Comparison of ENCODE assay signal across 11 cellular contexts in genomic region chr7:77822269-77822668, GRCh38.
"Had no signal": no experiment of that assay in that cellular context is flagged by ENCODE, and none has a peak within 500 bp of the region (broad histone marks: within the 10 kb centered on the region; RNA-seq: fewer than 3 reads in every experiment).

No MANE protein-coding gene starts in this region.

- H3K27ac Mint-ChIP-seq: activated CD8-positive, alpha-beta T cell treated with anti-CD3 and anti-CD28 coated beads, Interleukin-2, amount 10 ng/mL, durations not matched to agents 7 days and 5 days; activated naive CD4-positive, alpha-beta T cell treated with anti-CD3 and anti-CD28 coated beads for 36 hours; neural progenitor cell; stimulated activated naive CD8-positive, alpha-beta T cell treated with anti-CD3 and anti-CD28 coated beads, Interleukin-15, Interleukin-2, amounts not matched to agents 100 ng/mL and 50 ng/mL, for 24 hours had no signal

- H3K9me3 ChIP-seq: pancreas had no signal

- H3K9ac ChIP-seq: neural progenitor cell had no signal

- H3K27me3 ChIP-seq: adrenal gland, neural progenitor cell, pancreas, upper lobe of right lung had no signal

- H3K36me3 ChIP-seq: adrenal gland, neural progenitor cell, pancreas, upper lobe of right lung had no signal

- DNase-seq: activated CD4-positive, alpha-beta T cell treated with anti-CD3 and anti-CD28 coated beads for 48 hours; activated CD8-positive, alpha-beta T cell treated with anti-CD3 and anti-CD28 coated beads, Interleukin-2, amount 10 ng/mL, durations not matched to agents 7 days and 5 days; activated naive CD4-positive, alpha-beta T cell treated with anti-CD3 and anti-CD28 coated beads for 36 hours; adrenal gland; hippocampal formation; stimulated activated CD4-positive, alpha-beta T cell treated with anti-CD3 and anti-CD28 coated beads, Interleukin-12 subunit alpha, Interleukin-12 subunit beta, amount 100 ng/mL, for 4 hours; upper lobe of right lung had no signal

- H3K27me3 Mint-ChIP-seq: central memory CD8-positive, alpha-beta T cell; stimulated activated naive CD8-positive, alpha-beta T cell treated with anti-CD3 and anti-CD28 coated beads, Interleukin-15, Interleukin-2, amounts not matched to agents 100 ng/mL and 50 ng/mL, for 24 hours had no signal

- H3K4me1 Mint-ChIP-seq: neural progenitor cell had no signal

- H3K4me2 ChIP-seq: neural progenitor cell had no signal

- H3K4me3 ChIP-seq: adrenal gland, neural progenitor cell, pancreas, upper lobe of right lung had no signal

- ATAC-seq: activated CD8-positive, alpha-beta T cell treated with anti-CD3 and anti-CD28 coated beads, Interleukin-2, amount 10 ng/mL, durations not matched to agents 7 days and 5 days; pancreas had no signal

- H3K4me1 ChIP-seq: adrenal gland, neural progenitor cell, pancreas, upper lobe of right lung had no signal

- H3K4me3 Mint-ChIP-seq: activated CD8-positive, alpha-beta T cell treated with anti-CD3 and anti-CD28 coated beads, Interleukin-2, amount 10 ng/mL, durations not matched to agents 7 days and 5 days; activated naive CD4-positive, alpha-beta T cell treated with anti-CD3 and anti-CD28 coated beads for 36 hours; central memory CD8-positive, alpha-beta T cell; neural progenitor cell; stimulated activated naive CD8-positive, alpha-beta T cell treated with anti-CD3 and anti-CD28 coated beads, Interleukin-15, Interleukin-2, amounts not matched to agents 100 ng/mL and 50 ng/mL, for 24 hours had no signal

- H3K27ac ChIP-seq: adrenal gland, neural progenitor cell, pancreas, upper lobe of right lung had no signal

- H2AFZ ChIP-seq: neural progenitor cell had no signal
